ENCODE assay signal across 2 cellular contexts in genomic region chr13:110490009-110490770, GRCh38.
A peak's percentile ranks its signal among the peaks of the same experiment; 100 is the strongest.
TF ChIP-seq lines count a peak whose summit lies in the region.

No MANE protein-coding gene starts in this region.

TF ChIP-seq in GM23338, 12 proteins besides CTCF, POLR2A, EP300 and RAD21 (continued from another document):
- TF ChIP-seq ZNF462 (CRISPR knock-in tag; IDR thresholded peaks at IDR 0.05) = no peak
- TF ChIP-seq POLR2AphosphoS5 (IDR thresholded peaks at IDR 0.05; ENCODE audit: low read depth) = no peak
- no peak for TF ChIP-seq ETS1 (IDR thresholded peaks at IDR 0.05)
- TF ChIP-seq STAT1 (IDR thresholded peaks at IDR 0.05; ENCODE audit: unreplicated experiment) = no peak
- TF ChIP-seq EZH2phosphoT487 (IDR thresholded peaks at IDR 0.05; ENCODE audit: unreplicated experiment) = no peak
- no peak for TF ChIP-seq EZH2 (IDR thresholded peaks at IDR 0.05; ENCODE audit: low read depth, unreplicated experiment)
- no peak for TF ChIP-seq NANOG (IDR thresholded peaks at IDR 0.05; ENCODE audit: borderline replicate concordance)

TF ChIP-seq in HepG2, 621 proteins besides CTCF, POLR2A, EP300 and RAD21 (continued from another document and continues in another):
- no peak for TF ChIP-seq ZNF646 (CRISPR knock-in tag; IDR thresholded peaks at IDR 0.05)
- TF ChIP-seq EED (CRISPR knock-in tag; IDR thresholded peaks at IDR 0.05) = no peak
- no peak for TF ChIP-seq ZFP82 (CRISPR knock-in tag; IDR thresholded peaks at IDR 0.05; ENCODE audit: borderline replicate concordance)
- TF ChIP-seq RXRA (CRISPR knock-in tag; IDR thresholded peaks at IDR 0.05) = 0 out of 2 replicates have a peak, but pooled peaks have one; percentile 17
- no peak for TF ChIP-seq ZNF12 (CRISPR knock-in tag; IDR thresholded peaks at IDR 0.05)
- no peak for TF ChIP-seq GTF2F1 (IDR thresholded peaks at IDR 0.05; ENCODE audit: low read length)
- TF ChIP-seq ZNF577 (CRISPR knock-in tag; IDR thresholded peaks at IDR 0.05; ENCODE audit: borderline replicate concordance, low read depth) = no peak
- TF ChIP-seq HNRNPLL (IDR thresholded peaks at IDR 0.05; ENCODE audit: low read depth, low read length, poor library complexity, severe bottlenecking) = no peak
- TF ChIP-seq DNMT3B (CRISPR knock-in tag; conservative IDR thresholded peaks at IDR 0.05) = no peak
- 0 out of 2 replicates have a peak, but pooled peaks have one; percentile 30 for TF ChIP-seq GATA4 (IDR thresholded peaks at IDR 0.05; ENCODE audit: borderline replicate concordance, low read depth)
- TF ChIP-seq HDAC1 (CRISPR knock-in tag; IDR thresholded peaks at IDR 0.05) = 0 out of 2 replicates have a peak, but pooled peaks have one; percentile 21
- no peak for TF ChIP-seq ZNF850 (CRISPR knock-in tag; conservative IDR thresholded peaks at IDR 0.05)
- TF ChIP-seq SKIL (CRISPR knock-in tag; IDR thresholded peaks at IDR 0.05; ENCODE audit: borderline replicate concordance) = 0 out of 2 replicates have a peak, but pooled peaks have one; percentile 27
- no peak for TF ChIP-seq PPARG (CRISPR knock-in tag; conservative IDR thresholded peaks at IDR 0.05)
- TF ChIP-seq PRDM4 (CRISPR knock-in tag; IDR thresholded peaks at IDR 0.05; ENCODE audit: borderline replicate concordance) = no peak
- TF ChIP-seq TCF7 (IDR thresholded peaks at IDR 0.05; ENCODE audit: low read depth) = peak; percentile 89
- TF ChIP-seq ZNF703 (CRISPR knock-in tag; IDR thresholded peaks at IDR 0.05; ENCODE audit: borderline replicate concordance) = no peak
- no peak for TF ChIP-seq ZSCAN25 (CRISPR knock-in tag; IDR thresholded peaks at IDR 0.05)
- no peak for TF ChIP-seq ZNF552 (CRISPR knock-in tag; IDR thresholded peaks at IDR 0.05; ENCODE audit: borderline replicate concordance)
- TF ChIP-seq ZNF776 (CRISPR knock-in tag; IDR thresholded peaks at IDR 0.05) = no peak
- TF ChIP-seq MAX (IDR thresholded peaks at IDR 0.05) = no peak
- 0 out of 2 replicates have a peak, but pooled peaks have one; percentile 29 for TF ChIP-seq UBTF (CRISPR knock-in tag; IDR thresholded peaks at IDR 0.05)
- no peak for TF ChIP-seq KDM4B (CRISPR knock-in tag; IDR thresholded peaks at IDR 0.05)
- no peak for TF ChIP-seq NBN (conservative IDR thresholded peaks at IDR 0.05)
- no peak for TF ChIP-seq HOXA5 (CRISPR knock-in tag; IDR thresholded peaks at IDR 0.05)
- no peak for TF ChIP-seq NFYC (CRISPR knock-in tag; IDR thresholded peaks at IDR 0.05)
- peak; percentile 65; the same call in 1 of the 2 replicates for TF ChIP-seq ZKSCAN8 (CRISPR knock-in tag; IDR thresholded peaks at IDR 0.05; ENCODE audit: borderline replicate concordance)
- TF ChIP-seq PRPF4 (IDR thresholded peaks at IDR 0.05; ENCODE audit: low read depth, low read length, poor library complexity, severe bottlenecking) = no peak
- TF ChIP-seq ZNF770 (CRISPR knock-in tag; IDR thresholded peaks at IDR 0.05) = no peak
- no peak for TF ChIP-seq NFKBIZ (CRISPR knock-in tag; IDR thresholded peaks at IDR 0.05)
- TF ChIP-seq HDAC2 (CRISPR knock-in tag; IDR thresholded peaks at IDR 0.05) = peak; percentile 33; the same call in 1 of the 2 replicates
- TF ChIP-seq RXRB (CRISPR knock-in tag; IDR thresholded peaks at IDR 0.05; ENCODE audit: borderline replicate concordance) = peak; percentile 42; the same call in 1 of the 2 replicates
- TF ChIP-seq ZSCAN9 (CRISPR knock-in tag; IDR thresholded peaks at IDR 0.05; ENCODE audit: borderline replicate concordance) = no peak
- no peak for TF ChIP-seq DR1 (CRISPR knock-in tag; IDR thresholded peaks at IDR 0.05)
- no peak for TF ChIP-seq ZNF17 (CRISPR knock-in tag; IDR thresholded peaks at IDR 0.05)
- peak; percentile 54; the same call in 1 of the 2 replicates for TF ChIP-seq ELF3 (CRISPR knock-in tag; IDR thresholded peaks at IDR 0.05)
- no peak; the same call in 1 of the 2 replicates for TF ChIP-seq TARDBP (CRISPR knock-in tag; IDR thresholded peaks at IDR 0.05)
- TF ChIP-seq ZNF740 (CRISPR knock-in tag; IDR thresholded peaks at IDR 0.05) = no peak
- TF ChIP-seq ZNF629 (CRISPR knock-in tag; conservative IDR thresholded peaks at IDR 0.05) = no peak
- TF ChIP-seq HMG20A (CRISPR knock-in tag; IDR thresholded peaks at IDR 0.05; ENCODE audit: borderline replicate concordance) = peak; percentile 24; the same call in 1 of the 2 replicates
- TF ChIP-seq NR2F2 (IDR thresholded peaks at IDR 0.05; ENCODE audit: borderline replicate concordance, low read depth) = peak; percentile 59; the same call in 1 of the 2 replicates
- TF ChIP-seq ZFP37 (CRISPR knock-in tag; IDR thresholded peaks at IDR 0.05; ENCODE audit: borderline replicate concordance) = no peak
- TF ChIP-seq ZFP62 (CRISPR knock-in tag; IDR thresholded peaks at IDR 0.05) = no peak
- TF ChIP-seq ZFP91 (CRISPR knock-in tag; IDR thresholded peaks at IDR 0.05; ENCODE audit: borderline replicate concordance) = peak; percentile 25; the same call in 1 of the 2 replicates
- TF ChIP-seq HNRNPL (IDR thresholded peaks at IDR 0.05; ENCODE audit: low read depth, low read length) = no peak
